1 cellular context compared by ENCODE assay signal in the genomic region with DNA sequence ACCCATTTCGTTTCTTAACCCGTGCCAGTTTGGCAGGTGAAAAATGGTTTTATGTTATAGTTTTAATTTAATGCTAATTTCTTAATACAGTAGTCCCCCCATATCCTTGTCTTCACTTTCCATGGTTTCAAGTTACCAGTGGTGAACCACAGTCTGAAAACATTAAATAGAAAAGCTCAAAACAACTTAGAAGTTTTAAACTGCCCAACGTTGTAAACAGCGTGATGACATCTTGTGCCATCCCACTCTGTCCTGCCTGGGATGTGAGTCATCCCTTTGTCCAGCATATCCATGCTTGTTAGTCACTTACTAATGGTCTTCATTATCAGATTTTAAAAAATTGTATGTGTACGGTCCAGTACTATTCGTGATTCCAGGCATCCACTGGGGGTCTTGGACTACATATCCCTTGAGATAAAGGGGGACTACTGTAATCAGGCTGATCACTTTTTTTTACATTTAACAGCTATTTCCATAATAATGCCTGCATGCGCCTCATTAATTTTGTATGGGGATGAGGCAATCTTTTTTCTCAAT.
TF ChIP-seq lines count a peak whose summit lies in the region.

No MANE protein-coding gene starts in this region.

TF ChIP-seq in H1, 55 proteins besides CTCF, POLR2A, EP300 and RAD21:
- TF ChIP-seq POLR2AphosphoS5 (IDR thresholded peaks at IDR 0.05; ENCODE audit: low read depth, low read length): 0 out of 2 replicates have a peak, but pooled peaks have one; percentile 30
- TF ChIP-seq TAF1 (IDR thresholded peaks at IDR 0.05; ENCODE audit: low read depth, low read length): no peak
